In the genomic region with DNA sequence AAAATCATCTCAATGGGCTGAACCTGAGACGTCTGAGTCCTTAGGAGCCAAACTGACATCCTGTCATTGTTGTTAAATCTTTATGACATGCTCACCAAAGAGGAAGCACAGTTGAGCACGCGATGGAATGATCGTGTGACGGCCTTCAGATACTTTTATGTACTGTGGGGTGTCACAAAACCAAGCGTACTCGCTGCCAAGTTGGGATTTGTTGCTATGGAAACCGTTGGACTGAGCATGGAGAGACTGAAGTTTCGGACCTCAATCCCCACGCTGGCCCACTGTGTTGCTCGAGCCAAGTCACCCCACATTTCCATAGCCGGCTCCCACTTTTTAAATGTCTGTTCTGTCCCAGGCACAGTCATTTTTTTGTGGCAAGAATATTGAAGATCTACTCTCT, we compare ENCODE assay signal across 28 cellular contexts.
"Had no signal": no experiment of that assay in that cellular context is flagged by ENCODE, and none has a peak within 500 bp of the region (broad histone marks: within the 10 kb centered on the region; RNA-seq: fewer than 3 reads in every experiment).

No MANE protein-coding gene starts in this region.

- DNase-seq: naive thymus-derived CD8-positive, alpha-beta T cell; nephron progenitor cell; occipital lobe; ovary; psoas muscle; right cardiac atrium; right lobe of liver; sigmoid colon; small intestine; stimulated activated CD4-positive, alpha-beta T cell treated with anti-CD3 and anti-CD28 coated beads, Interleukin-15, amount 100 ng/mL, for 24 hours; stimulated activated CD4-positive, alpha-beta T cell treated with anti-CD3 and anti-CD28 coated beads, Interleukin-2, amount 100 ng/mL, for 24 hours; stimulated activated CD4-positive, alpha-beta T cell treated with anti-CD3 and anti-CD28 coated beads, Interleukin-2, amount 100 ng/mL, for 48 hours; stimulated activated CD4-positive, alpha-beta T cell treated with anti-CD3 and anti-CD28 coated beads, Interleukin-4, amount 100 ng/mL, for 24 hours; stimulated activated naive B cell treated with anti-CD40 and anti-IgM and Interleukin-4, amounts not matched to agents 10 μg/mL and 1 μg/mL and 100 μg/mL, for 72 hours; stimulated activated naive CD4-positive, alpha-beta T cell treated with Interleukin-2 at 50 U/mL for 16 hours; stimulated activated naive CD8-positive, alpha-beta T cell treated with anti-CD3 and anti-CD28 coated beads, Interleukin-15, amount 100 ng/mL, for 72 hours; testis; tibial artery; transverse colon; upper lobe of right lung; uterus had no signal

- H3K9me3 ChIP-seq: ovary, psoas muscle, right lobe of liver, sigmoid colon, suprapubic skin, testis, tibial artery, transverse colon, upper lobe of right lung, uterus had no signal

- H3K36me3 Mint-ChIP-seq: naive thymus-derived CD8-positive, alpha-beta T cell; natural killer cell treated with Interleukin-12 subunit alpha and Interleukin-12 subunit beta and Interleukin-15 and Interleukin-18, amount 100 ng/mL, for 72 hours; stimulated activated effector memory CD8-positive, alpha-beta T cell treated with anti-CD3 and anti-CD28 coated beads, Interleukin-12 subunit alpha, Interleukin-12 subunit beta, amount 100 ng/mL, for 72 hours; stimulated activated naive B cell treated with anti-CD40 and anti-IgM and Interleukin-4, amounts not matched to agents 10 μg/mL and 1 μg/mL and 100 μg/mL, for 72 hours; type B pancreatic cell had no signal

- H2AFZ ChIP-seq: parathyroid adenoma had no signal

- H3K79me2 ChIP-seq: parathyroid adenoma had no signal

- H3K4me3 ChIP-seq: ovary, psoas muscle, right lobe of liver, sigmoid colon, suprapubic skin, testis, tibial artery, transverse colon, upper lobe of right lung, uterus had no signal

- FAIRE-seq: small intestine had no signal

- H3K4me1 ChIP-seq: parathyroid adenoma, psoas muscle, right lobe of liver, sigmoid colon, suprapubic skin, testis, tibial artery, transverse colon, upper lobe of right lung, uterus had no signal

- H3K36me3 ChIP-seq: ovary, right lobe of liver, sigmoid colon, suprapubic skin, tibial artery, transverse colon, upper lobe of right lung, uterus had no signal

- H3K4me3 Mint-ChIP-seq: naive thymus-derived CD8-positive, alpha-beta T cell; natural killer cell treated with Interleukin-12 subunit alpha and Interleukin-12 subunit beta and Interleukin-15 and Interleukin-18, amount 100 ng/mL, for 72 hours; nephron progenitor cell; neural crest cell; stimulated activated effector memory CD8-positive, alpha-beta T cell treated with anti-CD3 and anti-CD28 coated beads, Interleukin-12 subunit alpha, Interleukin-12 subunit beta, amount 100 ng/mL, for 72 hours; stimulated activated naive B cell treated with anti-CD40 and anti-IgM and Interleukin-4, amounts not matched to agents 10 μg/mL and 1 μg/mL and 100 μg/mL, for 72 hours; stimulated activated naive CD8-positive, alpha-beta T cell treated with anti-CD3 and anti-CD28 coated beads, Interleukin-15, amount 100 ng/mL, for 72 hours; type B pancreatic cell had no signal

- ATAC-seq: naive thymus-derived CD8-positive, alpha-beta T cell; natural killer cell treated with Interleukin-12 subunit alpha and Interleukin-12 subunit beta and Interleukin-15 and Interleukin-18, amount 100 ng/mL, for 72 hours; psoas muscle; right cardiac atrium; right lobe of liver; stimulated activated effector memory CD8-positive, alpha-beta T cell treated with anti-CD3 and anti-CD28 coated beads, Interleukin-12 subunit alpha, Interleukin-12 subunit beta, amount 100 ng/mL, for 72 hours; stimulated activated naive B cell treated with anti-CD40 and anti-IgM and Interleukin-4, amounts not matched to agents 10 μg/mL and 1 μg/mL and 100 μg/mL, for 72 hours; stimulated activated naive CD8-positive, alpha-beta T cell treated with anti-CD3 and anti-CD28 coated beads, Interleukin-15, amount 100 ng/mL, for 72 hours; upper lobe of right lung had no signal

- H3K27ac Mint-ChIP-seq: nephron progenitor cell; progenitor cell of endocrine pancreas; stimulated activated effector memory CD8-positive, alpha-beta T cell treated with anti-CD3 and anti-CD28 coated beads, Interleukin-12 subunit alpha, Interleukin-12 subunit beta, amount 100 ng/mL, for 72 hours; stimulated activated naive B cell treated with anti-CD40 and anti-IgM and Interleukin-4, amounts not matched to agents 10 μg/mL and 1 μg/mL and 100 μg/mL, for 72 hours; stimulated activated naive CD8-positive, alpha-beta T cell treated with anti-CD3 and anti-CD28 coated beads, Interleukin-15, amount 100 ng/mL, for 72 hours; type B pancreatic cell had no signal

- H3K9ac ChIP-seq: parathyroid adenoma had no signal

- H3K9me3 Mint-ChIP-seq: natural killer cell treated with Interleukin-12 subunit alpha and Interleukin-12 subunit beta and Interleukin-15 and Interleukin-18, amount 100 ng/mL, for 72 hours; nephron progenitor cell; neural crest cell; stimulated activated effector memory CD8-positive, alpha-beta T cell treated with anti-CD3 and anti-CD28 coated beads, Interleukin-12 subunit alpha, Interleukin-12 subunit beta, amount 100 ng/mL, for 72 hours; stimulated activated naive B cell treated with anti-CD40 and anti-IgM and Interleukin-4, amounts not matched to agents 10 μg/mL and 1 μg/mL and 100 μg/mL, for 72 hours; stimulated activated naive CD8-positive, alpha-beta T cell treated with anti-CD3 and anti-CD28 coated beads, Interleukin-15, amount 100 ng/mL, for 72 hours; type B pancreatic cell had no signal

- H3K27ac ChIP-seq: ovary, parathyroid adenoma, psoas muscle, right lobe of liver, sigmoid colon, suprapubic skin, testis, tibial artery, transverse colon, upper lobe of right lung, uterus had no signal

- H3K27me3 ChIP-seq: ovary, right lobe of liver, sigmoid colon, testis, upper lobe of right lung, uterus had no signal

- H3K4me1 Mint-ChIP-seq: naive thymus-derived CD8-positive, alpha-beta T cell; neural crest cell; stimulated activated effector memory CD8-positive, alpha-beta T cell treated with anti-CD3 and anti-CD28 coated beads, Interleukin-12 subunit alpha, Interleukin-12 subunit beta, amount 100 ng/mL, for 72 hours had no signal

- H3K27me3 Mint-ChIP-seq: stimulated activated naive CD8-positive, alpha-beta T cell treated with anti-CD3 and anti-CD28 coated beads, Interleukin-15, amount 100 ng/mL, for 72 hours had no signal
